In genomic region chr7:91266931-91267557, GRCh38 we compare ENCODE assay signal across 10 cellular contexts. TPM values are rescaled to one million over a fixed set of nuclear protein-coding genes. Genes with fewer than 3 reads are reported as not detected.
DNase-seq lines count a peak whose midpoint lies in the region; ATAC-seq and TF ChIP-seq lines count a peak whose summit lies in the region.
"Had no signal": no experiment of that assay in that cellular context is flagged by ENCODE, and none has a peak within 500 bp of the region (broad histone marks: within the 10 kb centered on the region; RNA-seq: fewer than 3 reads in every experiment).

No MANE protein-coding gene starts in this region.

- in situ Hi-C loops in G401 (cut with HindIII; ENCODE audit: low sequenced_read_pairs), result no loop called here

- H3K4me3 Mint-ChIP-seq in brain, result peak overlapping the region; percentile 84 to 96 (median 90)

- peaks cover 47% of the 10 kb centered on the region for H3K4me1 Mint-ChIP-seq in brain

- peak overlapping the region; percentile 48 to 95 (median 90) for H3K27ac Mint-ChIP-seq in brain

- peaks cover 11% of the 10 kb centered on the region for H3K4me1 ChIP-seq in iPS-20b (ENCODE audit: insufficient read depth, low read length)

- peaks cover 5% of the 10 kb centered on the region for H3K9me3 ChIP-seq in iPS-20b (ENCODE audit: insufficient read depth, low read depth, low read length)

- peaks cover 75% of the 10 kb centered on the region for H3K27me3 ChIP-seq in iPS-20b (ENCODE audit: insufficient read depth, low read length)

- H3K27me3 Mint-ChIP-seq in brain, result peaks cover 34% of the 10 kb centered on the region

- no peak for TF ChIP-seq CTCF in brain (conservative IDR thresholded peaks at IDR 0.05)

- no peak overlapping the region for H3K9ac ChIP-seq in iPS-20b (ENCODE audit: low read depth, low read length)

- H3K36me3 ChIP-seq in iPS-20b (ENCODE audit: insufficient read depth, low read depth, low read length), result no peaks in the 10 kb centered on the region

- H3K4me3 ChIP-seq in iPS-20b (ENCODE audit: low read length) (peak overlapping the region; percentile 78), skeletal muscle cell (ENCODE audit: low read depth, low read length) (peak overlapping the region; percentile 66)

- peak; percentile 41 for DNase-seq in G401 (ENCODE audit: low spot score)
- no peak for DNase-seq in skeletal muscle cell (ENCODE audit: low read depth)
- DNase-seq in NCI-H146 treated with DMSO at 0.1 percent for 48 hours (lab: John Stamatoyannopoulos, UW; ENCODE audit: unreplicated experiment), result no peak
- no peak for DNase-seq in epidermal melanocyte (ENCODE audit: insufficient read length, low spot score)
- no peak for DNase-seq in NCI-H2196 treated with DMSO at 0.1 percent for 48 hours (lab: John Stamatoyannopoulos, UW; ENCODE audit: unreplicated experiment)
- DNase-seq: activated CD4-positive, alpha-beta T cell treated with anti-CD3 and anti-CD28 coated beads for 48 hours; NCI-H2029 treated with DMSO at 0.1 percent for 48 hours had no signal

- ATAC-seq in HG03280 (IDR thresholded peaks at IDR 0.05; ENCODE audit: unreplicated experiment), result no peak

- peaks cover 0 to 6% (median 3%) of the 10 kb centered on the region in 5 experiments for H3K9me3 Mint-ChIP-seq in brain

- no peak overlapping the region for H3K27ac ChIP-seq in iPS-20b (ENCODE audit: low read length)

- H3K36me3 Mint-ChIP-seq in brain, result peaks cover 20% of the 10 kb centered on the region

RNA-seq across cellular contexts. Expression of gene FZD1, which starts 2.8 kb away (rescaled TPM):
- 0.92 and 1.9 TPM in 2 replicates for total RNA-seq in G401 (2014; rRNA removed; shearing (Covaris generic))
- 14.4 TPM for polyA plus RNA-seq in brain (ENCODE audit: insufficient read depth, low read depth, low replicate concordance)
